26 cellular contexts compared by ENCODE assay signal in genomic region chr13:101065314-101065713, GRCh38.
A peak's percentile ranks its signal among the peaks of the same experiment; 100 is the strongest.
DNase-seq lines count a peak whose midpoint lies in the region; ATAC-seq and TF ChIP-seq lines count a peak whose summit lies in the region.
"Had no signal": no experiment of that assay in that cellular context is flagged by ENCODE, and none has a peak within 500 bp of the region (broad histone marks: within the 10 kb centered on the region; RNA-seq: fewer than 3 reads in every experiment).

No MANE protein-coding gene starts in this region.

- no peaks in the 10 kb centered on the region for H3K4me1 ChIP-seq in A673 (ENCODE audit: insufficient read depth, low read length, poor library complexity, severe bottlenecking)
- 0 out of 2 replicates have a peak, but pooled peaks cover 4% of the 10 kb centered on the region for H3K4me1 ChIP-seq in GM23248 (ENCODE audit: insufficient read depth)
- H3K4me1 ChIP-seq in neuronal stem cell (ENCODE audit: control insufficient read depth in 2 of 2, insufficient read depth in 1 of 2, low read depth in 1 of 2, low read length in 2 of 2), result no peaks in the 10 kb centered on the region
- H3K4me1 ChIP-seq: ascending aorta, BLaER1, right atrium auricular region, SJSA1 had no signal

- no TSS peak for BruUV-seq in A673 (replicated peaks; lab: Mats Ljungman, UMichigan)

- H3F3A ChIP-seq in GM23248 (ENCODE audit: insufficient read depth), result no peaks in the 10 kb centered on the region

- no peaks in the 10 kb centered on the region for H4K20me1 ChIP-seq in GM23248 (ENCODE audit: insufficient read depth)
- H4K20me1 ChIP-seq: BLaER1 had no signal

- H3K36me3 ChIP-seq in A673 (ENCODE audit: insufficient read depth, low read length, poor library complexity, severe bottlenecking) (no peaks in the 10 kb centered on the region), GM23248 (ENCODE audit: low read depth) (no peaks in the 10 kb centered on the region), neuronal stem cell (replicated peaks in 1 of 2; ENCODE audit: control insufficient read depth in 2 of 2, insufficient read depth in 2 of 2, low read length in 2 of 2) (no peaks in the 10 kb centered on the region)
- H3K36me3 ChIP-seq: BLaER1, right atrium auricular region, SJSA1 had no signal

- intact Hi-C loops in A673 (cut with micrococcal nuclease; ENCODE audit: unreplicated experiment), result no loop called here

- H3K9me3 ChIP-seq in A673 (ENCODE audit: low read depth, low read length, poor library complexity, severe bottlenecking) (no peaks in the 10 kb centered on the region), GM23248 (ENCODE audit: low read depth) (no peaks in the 10 kb centered on the region), neuronal stem cell (replicated peaks in 1 of 2; ENCODE audit: control insufficient read depth in 2 of 2, insufficient read depth in 1 of 2, low read depth in 1 of 2, low read length in 2 of 2) (no peaks in the 10 kb centered on the region)
- H3K9me3 ChIP-seq: ascending aorta, BLaER1, right atrium auricular region, SJSA1 had no signal

- DNase-seq in A673 (ENCODE audit: low spot score), result peak; percentile 74
- DNase-seq in GM23248, result peak; percentile 86
- peak; percentile 69 for DNase-seq in astrocyte of the spinal cord (ENCODE audit: low read depth, low spot score)
- no peak for DNase-seq in neuronal stem cell (ENCODE audit: low spot score)
- DNase-seq in NCI-H2107 (lab: John Stamatoyannopoulos, UW), result no peak
- DNase-seq in NCI-H1930 (lab: John Stamatoyannopoulos, UW), result no peak
- DNase-seq in DMS114 treated with DMSO at 0.1 percent for 48 hours (lab: John Stamatoyannopoulos, UW; ENCODE audit: unreplicated experiment), result no peak
- DNase-seq: 8988T; activated CD4-positive, alpha-beta memory T cell treated with anti-CD3 and anti-CD28 coated beads for 36 hours; DMS79; foreskin melanocyte; left colon; mammary epithelial cell; NCI-H1436; NCI-H748 treated with DMSO at 0.1 percent for 48 hours; stimulated activated CD4-positive, alpha-beta T cell treated with anti-CD3 and anti-CD28 coated beads, Interleukin-12 subunit alpha, Interleukin-12 subunit beta, amount 100 ng/mL, for 4 hours; stimulated activated CD4-positive, alpha-beta T cell treated with anti-CD3 and anti-CD28 coated beads, Interleukin-4, amount 100 ng/mL, for 1 hour had no signal

- H2AFZ ChIP-seq in GM23248, result no peak overlapping the region
- peak overlapping the region; percentile 29 for H2AFZ ChIP-seq in neuronal stem cell (ENCODE audit: low read length)
- H2AFZ ChIP-seq: hepatocyte had no signal

- H2BK120ac ChIP-seq in neuronal stem cell (ENCODE audit: low read depth, low read length), result no peak overlapping the region

- H3K9ac ChIP-seq in GM23248 (no peak overlapping the region), neuronal stem cell (ENCODE audit: low read depth, low read length, poor library complexity) (no peak overlapping the region)
- H3K9ac ChIP-seq: BLaER1 had no signal

- no peaks in the 10 kb centered on the region for H3K79me1 ChIP-seq in neuronal stem cell (ENCODE audit: low read depth, low read length)

- H2BK15ac ChIP-seq in neuronal stem cell (ENCODE audit: low read length), result no peak overlapping the region

- 36 to 40% methylated on average over 12 of the region's 12 CpGs for WGBS in GM23248 (ENCODE audit: low coverage in 1 of 2, low lambda C conversion rate in 2 of 2, missing lambda C conversion rate in 2 of 2), 2 experiments
- WGBS in neuronal stem cell (ENCODE audit: extremely low coverage in 2 of 2, insufficient read length in 2 of 2, insufficient replicate concordance in 1 of 2), 2 donors, result no CpG with 5 or more reads among the region's 12 CpGs

- CTCF ChIA-PET in A673 (lab: Charles Lee), result interaction anchor here (0.8 kb wide), 1 partner anchor 643 kb away, joined by 4 read pairs; no protein-coding TSS in a partner anchor

- H3K27ac ChIP-seq in A673 (ENCODE audit: low read depth, low read length, poor library complexity, severe bottlenecking) (no peak overlapping the region), GM23248 (no peak overlapping the region), neuronal stem cell (replicated peaks; ENCODE audit: low read length) (no peak overlapping the region)
- H3K27ac ChIP-seq: ascending aorta, BLaER1, hepatocyte, right atrium auricular region, SJSA1 had no signal

- no peak overlapping the region for H2BK12ac ChIP-seq in neuronal stem cell (ENCODE audit: low read length)

- peak overlapping the region; percentile 42 for H2AK5ac ChIP-seq in neuronal stem cell (ENCODE audit: low read depth, low read length)

- no peak overlapping the region for H2BK5ac ChIP-seq in neuronal stem cell (ENCODE audit: low read length)

- no peak for ATAC-seq in GM21619 (IDR thresholded peaks at IDR 0.05; ENCODE audit: unreplicated experiment)
- ATAC-seq: activated CD4-positive, CD25-positive, alpha-beta regulatory T cell treated with anti-CD3 and anti-CD28 coated beads, Interleukin-2, amount 50 U/mL, for 24 hours; GM12878; left colon; stimulated activated effector memory CD8-positive, alpha-beta T cell treated with anti-CD3 and anti-CD28 coated beads, Interleukin-12 subunit alpha, Interleukin-12 subunit beta, amount 100 ng/mL, for 72 hours had no signal

- no peaks in the 10 kb centered on the region for H3K27me3 ChIP-seq in A673 (replicated peaks; ENCODE audit: insufficient read depth, low read depth, low read length, poor library complexity)
- H3K27me3 ChIP-seq in GM23248 (replicated peaks; ENCODE audit: insufficient read depth), result peaks cover 29% of the 10 kb centered on the region; the same call in 1 of the 2 replicates
- H3K27me3 ChIP-seq in neuronal stem cell (ENCODE audit: control insufficient read depth in 3 of 3, insufficient read depth in 3 of 3, low read depth in 1 of 3, low read length in 3 of 3), result no peaks in the 10 kb centered on the region
- H3K27me3 ChIP-seq: ascending aorta, BLaER1, hepatocyte, right atrium auricular region, SJSA1 had no signal

- H3K79me2 ChIP-seq in GM23248 (ENCODE audit: insufficient read depth), result no peaks in the 10 kb centered on the region
- H3K79me2 ChIP-seq: hepatocyte had no signal

- TF ChIP-seq CTCF in A673 (conservative IDR thresholded peaks at IDR 0.05; ENCODE audit: low read depth, low read length), result no peak
- TF ChIP-seq CTCF in astrocyte of the spinal cord (IDR thresholded peaks at IDR 0.05; ENCODE audit: low read depth, low read length), result no peak

- H4K91ac ChIP-seq in neuronal stem cell (ENCODE audit: low read depth, low read length, poor library complexity), result no peak overlapping the region

- no peak overlapping the region for H3K4ac ChIP-seq in neuronal stem cell (ENCODE audit: low read length)

- H3K4me2 ChIP-seq in GM23248 (ENCODE audit: unreplicated experiment) (no peak overlapping the region), neuronal stem cell (ENCODE audit: insufficient read depth, low read length, poor library complexity, severe bottlenecking) (no peak overlapping the region)
- H3K4me2 ChIP-seq: BLaER1, hepatocyte had no signal

- H3K9me2 ChIP-seq in GM23248 (ENCODE audit: insufficient read depth), result no peaks in the 10 kb centered on the region

- peak overlapping the region; percentile 57 for H3K18ac ChIP-seq in neuronal stem cell (ENCODE audit: low read length)

- H3K4me3 ChIP-seq in A673 (ENCODE audit: low read depth, low read length, poor library complexity, severe bottlenecking), result no peak overlapping the region
- H3K4me3 ChIP-seq in GM23248, result no peak overlapping the region
- H3K4me3 ChIP-seq in astrocyte of the spinal cord (ENCODE audit: low read depth, low read length), result no peak overlapping the region
- no peak overlapping the region for H3K4me3 ChIP-seq in neuronal stem cell (ENCODE audit: low read length in 2 of 2)
- H3K4me3 ChIP-seq: ascending aorta, BLaER1, GM12878, hepatocyte, right atrium auricular region, SJSA1 had no signal

- peak overlapping the region; percentile 83 for H4K8ac ChIP-seq in neuronal stem cell (ENCODE audit: low read depth, low read length)

- H3K23ac ChIP-seq in neuronal stem cell (ENCODE audit: low read depth, low read length, poor library complexity), result no peak overlapping the region

- POLR2A ChIA-PET in A673 (lab: Charles Lee; ENCODE audit: low non-redundant PET), result no interaction called here

- H3K14ac ChIP-seq in neuronal stem cell (ENCODE audit: low read length), result peak overlapping the region; percentile 1

- in situ Hi-C loops in GM23248 (cut with MboI), result no loop called here
- in situ Hi-C loops in astrocyte of the spinal cord (cut with HindIII; ENCODE audit: low sequenced_read_pairs), result no loop called here

Comparison
In these comparisons a context has a peak if more than half of its experiments do, and no peak if none do; other contexts are left out.
1. DNase-seq: peak in A673 (single experiment), GM23248 (single experiment) and astrocyte of the spinal cord (single experiment); none in neuronal stem cell (single experiment), NCI-H2107 (single experiment), NCI-H1930 (0 of 2) and DMS114 treated with DMSO at 0.1 percent for 48 hours (single experiment).